Comparison of ENCODE assay signal across 21 cellular contexts in genomic region chr22:20930004-20930403, GRCh38.
"Had no signal": no experiment of that assay in that cellular context is flagged by ENCODE, and none has a peak within 500 bp of the region (broad histone marks: within the 10 kb centered on the region; RNA-seq: fewer than 3 reads in every experiment).

No MANE protein-coding gene starts in this region.

- DNase-seq: colonic mucosa; dermis blood vessel endothelial cell; foreskin keratinocyte; left colon; left ventricle myocardium superior; mesenchymal stem cell; naive thymus-derived CD4-positive, alpha-beta T cell; occipital lobe; psoas muscle; retina; spleen; stimulated activated CD4-positive, alpha-beta T cell treated with anti-CD3 and anti-CD28 coated beads, Interleukin-15, amount 100 ng/mL, for 24 hours; stimulated activated CD4-positive, alpha-beta T cell treated with anti-CD3 and anti-CD28 coated beads, Interleukin-1b, Interleukin-23, amount 100 ng/mL, for 48 hours; stimulated activated CD4-positive, alpha-beta T cell treated with anti-CD3 and anti-CD28 coated beads, Interleukin-4, amount 100 ng/mL, for 24 hours; stimulated activated naive B cell treated with anti-CD40 and anti-IgM and Interleukin-4, amounts not matched to agents 10 μg/mL and 1 μg/mL and 100 μg/mL, for 72 hours; upper lobe of left lung; uterus had no signal

- H3K27ac ChIP-seq: colonic mucosa, foreskin keratinocyte, neural progenitor cell, parathyroid adenoma, psoas muscle, spleen, upper lobe of left lung, uterus had no signal

- H3K27me3 Mint-ChIP-seq: naive thymus-derived CD4-positive, alpha-beta T cell; stimulated activated naive B cell treated with anti-CD40 and anti-IgM and Interleukin-4, amounts not matched to agents 10 μg/mL and 1 μg/mL and 100 μg/mL, for 72 hours had no signal

- H3K4me3 Mint-ChIP-seq: neural progenitor cell; stimulated activated naive B cell treated with anti-CD40 and anti-IgM and Interleukin-4, amounts not matched to agents 10 μg/mL and 1 μg/mL and 100 μg/mL, for 72 hours had no signal

- H3K27me3 ChIP-seq: colonic mucosa, foreskin keratinocyte, neural progenitor cell, spleen, upper lobe of left lung, uterus had no signal

- H3K9me3 Mint-ChIP-seq: naive thymus-derived CD4-positive, alpha-beta T cell; stimulated activated naive B cell treated with anti-CD40 and anti-IgM and Interleukin-4, amounts not matched to agents 10 μg/mL and 1 μg/mL and 100 μg/mL, for 72 hours had no signal

- H3K9ac ChIP-seq: neural progenitor cell, parathyroid adenoma had no signal

- H2AFZ ChIP-seq: neural progenitor cell, parathyroid adenoma had no signal

- ATAC-seq: foreskin keratinocyte; left colon; left ventricle myocardium superior; naive thymus-derived CD4-positive, alpha-beta T cell; psoas muscle; sciatic nerve; stimulated activated naive B cell treated with anti-CD40 and anti-IgM and Interleukin-4, amounts not matched to agents 10 μg/mL and 1 μg/mL and 100 μg/mL, for 72 hours had no signal

- H3K36me3 ChIP-seq: colonic mucosa, uterus had no signal

- H3K9me3 ChIP-seq: colonic mucosa, psoas muscle, spleen, upper lobe of left lung, uterus had no signal

- H3K4me2 ChIP-seq: neural progenitor cell had no signal

- H3K4me1 ChIP-seq: colonic mucosa, parathyroid adenoma, uterus had no signal

- H3K4me3 ChIP-seq: colonic mucosa, lung, neural progenitor cell, psoas muscle, spleen, upper lobe of left lung, uterus had no signal

- H3K27ac Mint-ChIP-seq: neural progenitor cell; stimulated activated naive B cell treated with anti-CD40 and anti-IgM and Interleukin-4, amounts not matched to agents 10 μg/mL and 1 μg/mL and 100 μg/mL, for 72 hours had no signal
